8 cellular contexts compared by ENCODE assay signal in genomic region chr10:21526184-21526951, GRCh38. TPM values are rescaled to one million over a fixed set of nuclear protein-coding genes. Genes with fewer than 3 reads are reported as not detected.
A peak's percentile ranks its signal among the peaks of the same experiment; 100 is the strongest.
DNase-seq lines count a peak whose midpoint lies in the region; ATAC-seq and TF ChIP-seq lines count a peak whose summit lies in the region.

No MANE protein-coding gene starts in this region.

- no peak for TF ChIP-seq EP300 in stomach (IDR thresholded peaks at IDR 0.05)

- DNase-seq in NCI-H1436 (lab: John Stamatoyannopoulos, UW) = peak; percentile 82
- DNase-seq in NCI-H1436 treated with DMSO at 0.1 percent for 48 hours (lab: John Stamatoyannopoulos, UW) = no peak
- DNase-seq in NCI-H526 treated with DMSO at 0.1 percent for 48 hours (lab: John Stamatoyannopoulos, UW) = peak; percentile 61
- peak; percentile 49 for DNase-seq in activated T-cell treated with anti-CD3 and anti-CD28 coated beads for 4 hours
- peak; percentile 66 for DNase-seq in mucosa of gallbladder (ENCODE audit: low spot score)
- peak; percentile 53 for DNase-seq in stomach

- TF ChIP-seq POLR2A in stomach (IDR thresholded peaks at IDR 0.05) = no peak

- H3K27ac ChIP-seq in esophagus (ENCODE audit: low read depth in 2 of 2, low read length in 1 of 2) (peak overlapping the region; percentile 95 to 100), stomach (peak overlapping the region; percentile 91 to 98 (median 96))

- whole genome bisulfite sequencing in esophagus, 2 donors = 0 to 1% methylated on average over 44 to 59 of the region's 59 CpGs
- WGBS in stomach, 5 donors = 0 to 1% (median 1%) methylated on average over 40 to 54 of the region's 59 CpGs

- H3K27me3 ChIP-seq in esophagus (ENCODE audit: control insufficient read depth in 1 of 2, insufficient read depth in 2 of 2, low read length in 2 of 2) = no peaks in the 10 kb centered on the region
- H3K27me3 ChIP-seq in stomach = peaks cover 0 to 26% (median 10%) of the 10 kb centered on the region in 3 donors

- H3K4me3 ChIP-seq in esophagus (ENCODE audit: low read depth in 1 of 2, low read length in 2 of 2) (peak overlapping the region; percentile 68 to 85), stomach (peak overlapping the region; percentile 57 to 78 (median 70))

- TF ChIP-seq CTCF in stomach (IDR thresholded peaks at IDR 0.05) = no peak

- no peaks in the 10 kb centered on the region for H3K9me3 ChIP-seq in esophagus (ENCODE audit: control insufficient read depth in 2 of 2, insufficient read depth in 1 of 2, low read depth in 1 of 2, low read length in 1 of 2)
- no peaks in the 10 kb centered on the region for H3K9me3 ChIP-seq in stomach

- H3K36me3 ChIP-seq in esophagus (ENCODE audit: control insufficient read depth in 2 of 2, insufficient read depth in 2 of 2, low read length in 1 of 2) = no peaks in the 10 kb centered on the region
- H3K36me3 ChIP-seq in stomach = no peaks in the 10 kb centered on the region

- intact Hi-C loops in stomach (cut with DNase I; ENCODE audit: low total_unique reads) = no loop called here

- H3K4me1 ChIP-seq in esophagus (ENCODE audit: control insufficient read depth in 2 of 2, insufficient read depth in 2 of 2, low read length in 1 of 2) (no peaks in the 10 kb centered on the region), stomach (peaks cover 15 to 54% (median 28%) of the 10 kb centered on the region in 4 donors)

- peak; percentile 43 for ATAC-seq in HG02885 (IDR thresholded peaks at IDR 0.05; ENCODE audit: poor library complexity, unreplicated experiment)

RNA-seq across cellular contexts. Expression of gene SKIDA1, which starts 0.9 kb away (rescaled TPM):
- polyA plus RNA-seq in esophagus (under 1 TPM; 0.19 to 0.22 TPM), stomach (under 1 TPM; 0.06 to 0.45 (median 0.15) TPM)
- total RNA-seq in mucosa of gallbladder (1.2 TPM), stomach (1 to 10 TPM in 2 of 5 donors, under 1 TPM in 2, not detected in 1; under 0.01 to 2.7 (median 0.95) TPM)

RNA-seq across cellular contexts. Expression of gene MLLT10, which starts 7.7 kb away (rescaled TPM):
- polyA plus RNA-seq in esophagus (10 to 100 TPM; 14.2 to 17.7 TPM), stomach (10 to 100 TPM; 12.8 to 22.1 (median 13.7) TPM)
- total RNA-seq in mucosa of gallbladder (33.0 TPM), stomach (10 to 100 TPM; 22.2 to 76.9 (median 34.4) TPM)
